Comparison of ENCODE assay signal across 24 cellular contexts in the genomic region with DNA sequence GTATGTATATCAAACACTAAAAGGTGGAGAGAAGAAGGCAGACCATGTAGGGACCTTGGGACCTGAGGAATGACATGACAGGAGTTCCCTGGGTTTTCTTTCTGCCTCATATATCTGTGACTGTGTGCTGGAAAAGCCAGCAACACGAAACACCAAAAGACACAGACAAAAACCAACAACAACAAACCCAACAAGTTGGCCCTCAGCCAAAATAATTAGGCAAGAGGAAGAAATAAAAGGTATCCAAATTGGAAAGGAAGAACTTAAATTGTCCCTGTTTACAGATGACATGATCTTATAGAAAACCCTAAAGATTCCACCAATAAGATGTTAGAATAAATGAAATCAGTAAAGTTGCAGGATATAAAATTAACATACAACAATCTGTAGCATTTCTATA. TPM values are rescaled to one million over a fixed set of nuclear protein-coding genes. Genes with fewer than 3 reads are reported as not detected.
"Had no signal": no experiment of that assay in that cellular context is flagged by ENCODE, and none has a peak within 500 bp of the region (broad histone marks: within the 10 kb centered on the region; RNA-seq: fewer than 3 reads in every experiment).

No MANE protein-coding gene starts in this region.

- H3K27ac ChIP-seq: body of pancreas had no signal

- H3K9me3 ChIP-seq: body of pancreas, SK-N-SH had no signal

- H3K4me3 ChIP-seq: body of pancreas had no signal

- H3K4me2 ChIP-seq: SK-N-SH had no signal

- H3K27ac Mint-ChIP-seq: activated CD4-positive, alpha-beta memory T cell treated with anti-CD3 and anti-CD28 coated beads for 36 hours; activated CD4-positive, alpha-beta T cell treated with anti-CD3 and anti-CD28 coated beads for 36 hours; activated naive CD8-positive, alpha-beta T cell treated with anti-CD3 and anti-CD28 coated beads for 36 hours; activated T-cell treated with anti-CD3 and anti-CD28 coated beads, Interleukin-2, amount 50 U/mL, for 72 hours; naive thymus-derived CD8-positive, alpha-beta T cell; stimulated activated naive B cell treated with anti-CD40 and anti-IgM and Interleukin-4, amounts not matched to agents 10 μg/mL and 1 μg/mL and 100 μg/mL, for 72 hours had no signal

- DNase-seq: activated CD4-positive, alpha-beta memory T cell treated with anti-CD3 and anti-CD28 coated beads for 36 hours; activated CD4-positive, alpha-beta T cell treated with anti-CD3 and anti-CD28 coated beads for 36 hours; activated gamma-delta T cell treated with Interleukin-2 at 50 U/mL for 16 hours; activated naive CD8-positive, alpha-beta T cell treated with anti-CD3 and anti-CD28 coated beads for 36 hours; activated T-cell treated with anti-CD3 and anti-CD28 coated beads, Interleukin-2, amount 50 U/mL, for 72 hours; amygdala; body of pancreas; cortex of kidney; effector CD8-positive, alpha-beta T cell; foreskin melanocyte; midbrain; naive thymus-derived CD8-positive, alpha-beta T cell; posterior cingulate gyrus; stimulated activated CD4-positive, alpha-beta T cell treated with anti-CD3 and anti-CD28 coated beads, Interleukin-15, amount 100 ng/mL, for 24 hours; stimulated activated CD4-positive, alpha-beta T cell treated with anti-CD3 and anti-CD28 coated beads, Interleukin-4, amount 100 ng/mL, for 1 hour; stimulated activated naive B cell treated with anti-CD40 and anti-IgM and Interleukin-4, amounts not matched to agents 10 μg/mL and 1 μg/mL and 100 μg/mL, for 72 hours; substantia nigra had no signal

- H3K9me3 Mint-ChIP-seq: activated naive CD8-positive, alpha-beta T cell treated with anti-CD3 and anti-CD28 coated beads for 36 hours; activated T-cell treated with anti-CD3 and anti-CD28 coated beads, Interleukin-2, amount 50 U/mL, for 72 hours; central memory CD8-positive, alpha-beta T cell; naive thymus-derived CD8-positive, alpha-beta T cell; stimulated activated naive B cell treated with anti-CD40 and anti-IgM and Interleukin-4, amounts not matched to agents 10 μg/mL and 1 μg/mL and 100 μg/mL, for 72 hours had no signal

- ATAC-seq: activated CD4-positive, alpha-beta T cell treated with anti-CD3 and anti-CD28 coated beads for 36 hours; activated T-cell treated with anti-CD3 and anti-CD28 coated beads, Interleukin-2, amount 50 U/mL, for 72 hours; naive thymus-derived CD8-positive, alpha-beta T cell; stimulated activated naive B cell treated with anti-CD40 and anti-IgM and Interleukin-4, amounts not matched to agents 10 μg/mL and 1 μg/mL and 100 μg/mL, for 72 hours had no signal

- H3K4me1 Mint-ChIP-seq: activated CD4-positive, alpha-beta T cell treated with anti-CD3 and anti-CD28 coated beads for 36 hours; activated naive CD8-positive, alpha-beta T cell treated with anti-CD3 and anti-CD28 coated beads for 36 hours; central memory CD8-positive, alpha-beta T cell; stimulated activated naive B cell treated with anti-CD40 and anti-IgM and Interleukin-4, amounts not matched to agents 10 μg/mL and 1 μg/mL and 100 μg/mL, for 72 hours had no signal

- H3K27me3 ChIP-seq: body of pancreas had no signal

- H3K27me3 Mint-ChIP-seq: activated naive CD8-positive, alpha-beta T cell treated with anti-CD3 and anti-CD28 coated beads for 36 hours had no signal

- H3K36me3 Mint-ChIP-seq: activated CD4-positive, alpha-beta memory T cell treated with anti-CD3 and anti-CD28 coated beads for 36 hours; activated naive CD8-positive, alpha-beta T cell treated with anti-CD3 and anti-CD28 coated beads for 36 hours; naive thymus-derived CD8-positive, alpha-beta T cell; stimulated activated naive B cell treated with anti-CD40 and anti-IgM and Interleukin-4, amounts not matched to agents 10 μg/mL and 1 μg/mL and 100 μg/mL, for 72 hours had no signal

- H3K4me3 Mint-ChIP-seq: activated CD4-positive, alpha-beta memory T cell treated with anti-CD3 and anti-CD28 coated beads for 36 hours; activated CD4-positive, alpha-beta T cell treated with anti-CD3 and anti-CD28 coated beads for 36 hours; activated naive CD8-positive, alpha-beta T cell treated with anti-CD3 and anti-CD28 coated beads for 36 hours; activated T-cell treated with anti-CD3 and anti-CD28 coated beads, Interleukin-2, amount 50 U/mL, for 72 hours; central memory CD8-positive, alpha-beta T cell; naive thymus-derived CD8-positive, alpha-beta T cell; stimulated activated naive B cell treated with anti-CD40 and anti-IgM and Interleukin-4, amounts not matched to agents 10 μg/mL and 1 μg/mL and 100 μg/mL, for 72 hours had no signal

RNA-seq across cellular contexts. Expression of a gene that starts 21.7 kb away (rescaled TPM):
- total RNA-seq: activated CD4-positive, alpha-beta memory T cell treated with anti-CD3 and anti-CD28 coated beads for 36 hours; activated naive CD8-positive, alpha-beta T cell treated with anti-CD3 and anti-CD28 coated beads for 36 hours; activated T-cell treated with anti-CD3 and anti-CD28 coated beads, Interleukin-2, amount 50 U/mL, for 72 hours; fibroblast of lung; naive thymus-derived CD8-positive, alpha-beta T cell had no signal

RNA-seq across cellular contexts. Expression of a gene that starts 44.2 kb away (rescaled TPM):
- total RNA-seq: activated CD4-positive, alpha-beta memory T cell treated with anti-CD3 and anti-CD28 coated beads for 36 hours; activated CD4-positive, alpha-beta T cell treated with anti-CD3 and anti-CD28 coated beads for 36 hours; activated naive CD8-positive, alpha-beta T cell treated with anti-CD3 and anti-CD28 coated beads for 36 hours; activated T-cell treated with anti-CD3 and anti-CD28 coated beads, Interleukin-2, amount 50 U/mL, for 72 hours; body of pancreas; fibroblast of lung; lung microvascular endothelial cell; naive thymus-derived CD8-positive, alpha-beta T cell; skeletal muscle tissue; T-helper 1 cell treated with Interleukin-12 subunit alpha and Interleukin-12 subunit beta and Interleukin-4 antibody, amounts not matched to agents 30 ng/mL and 1 ng/mL, for 36 hours; urinary bladder had no signal
